1 cellular context compared by ENCODE assay signal in genomic region chr3:153320585-153321128, GRCh38.
TF ChIP-seq lines count a peak whose summit lies in the region.

No MANE protein-coding gene starts in this region.

TF ChIP-seq in GM12878, 131 proteins besides CTCF, POLR2A, EP300 and RAD21 (continued from another document):
- TF ChIP-seq PKNOX1 (IDR thresholded peaks at IDR 0.05) (no peak), ZSCAN29 (IDR thresholded peaks at IDR 0.05) (no peak), HCFC1 (IDR thresholded peaks at IDR 0.05; ENCODE audit: low read length) (no peak), CBX3 (IDR thresholded peaks at IDR 0.05; ENCODE audit: borderline replicate concordance, low read depth) (no peak), FOXK2 (IDR thresholded peaks at IDR 0.05) (no peak), KLF5 (IDR thresholded peaks at IDR 0.05; ENCODE audit: partially characterized antibody) (no peak), TCF12 (IDR thresholded peaks at IDR 0.05; ENCODE audit: low read depth, low read length) (no peak), RELB (IDR thresholded peaks at IDR 0.05; ENCODE audit: low read depth) (no peak), MAX (IDR thresholded peaks at IDR 0.05; ENCODE audit: low read depth, low read length) (no peak), EED (IDR thresholded peaks at IDR 0.05; ENCODE audit: low read depth) (no peak), EGR1 (IDR thresholded peaks at IDR 0.05; ENCODE audit: borderline replicate concordance in 1 of 2, low read depth in 2 of 2, low read length in 2 of 2) (no peak), USF1 (IDR thresholded peaks at IDR 0.05; ENCODE audit: borderline replicate concordance, extremely low read length, insufficient read depth, low read depth, low read length) (no peak), NR2C2 (IDR thresholded peaks at IDR 0.05; ENCODE audit: borderline replicate concordance, control insufficient read depth, insufficient read length, low read depth) (no peak), POLR2AphosphoS5 (IDR thresholded peaks at IDR 0.05; ENCODE audit: low read length) (no peak)
